ENCODE assay signal across 15 cellular contexts in the genomic region with DNA sequence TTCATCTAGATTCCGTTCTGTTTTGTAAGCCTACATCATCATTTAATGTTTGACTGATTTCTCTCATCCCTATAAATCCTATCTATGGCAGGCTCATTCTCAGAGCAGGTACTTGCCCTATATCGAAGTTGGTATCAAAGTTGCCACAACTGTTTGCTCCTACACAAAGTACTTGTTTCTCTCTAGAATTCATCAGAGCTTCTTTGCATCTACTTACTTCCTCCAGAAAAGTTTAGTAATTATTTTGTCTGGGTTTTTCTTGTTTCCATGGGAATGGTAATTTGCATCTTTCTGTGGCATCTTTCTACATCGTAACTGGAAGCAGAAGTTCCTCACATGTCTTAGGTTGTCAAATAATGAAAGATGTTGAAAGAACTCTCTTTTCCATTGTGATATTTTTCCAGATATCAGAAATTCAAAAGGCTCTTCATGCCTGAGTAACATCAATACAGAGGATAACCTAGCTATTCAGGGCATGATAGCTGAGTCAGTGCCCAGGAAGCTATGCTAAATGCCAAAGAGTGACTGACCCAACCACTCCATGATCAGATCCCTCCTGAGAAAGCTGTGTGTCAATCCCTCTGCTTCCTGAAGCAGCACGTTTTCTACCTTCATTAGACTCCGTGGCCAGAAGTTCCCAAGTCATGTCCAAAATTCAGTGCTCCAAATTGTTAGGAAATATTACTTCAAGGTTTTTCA.
A peak's percentile ranks its signal among the peaks of the same experiment; 100 is the strongest.
DNase-seq lines count a peak whose midpoint lies in the region; ATAC-seq and TF ChIP-seq lines count a peak whose summit lies in the region.
"Had no signal": no experiment of that assay in that cellular context is flagged by ENCODE, and none has a peak within 500 bp of the region (broad histone marks: within the 10 kb centered on the region; RNA-seq: fewer than 3 reads in every experiment).

No MANE protein-coding gene starts in this region.

- TF ChIP-seq CTCF in testis (IDR thresholded peaks at IDR 0.05) = no peak
- no peak for TF ChIP-seq CTCF in tibial artery (IDR thresholded peaks at IDR 0.05)

- H3K9me3 ChIP-seq in testis (no peaks in the 10 kb centered on the region), tibial artery (no peaks in the 10 kb centered on the region)
- H3K9me3 ChIP-seq: left ventricle myocardium inferior, thoracic aorta had no signal

- H3K4me1 Mint-ChIP-seq in activated naive CD4-positive, alpha-beta T cell treated with anti-CD3 and anti-CD28 coated beads, Interleukin-2, amount 10 ng/mL, durations not matched to agents 7 days and 5 days = no peaks in the 10 kb centered on the region
- H3K4me1 Mint-ChIP-seq: activated naive CD8-positive, alpha-beta T cell treated with anti-CD3 and anti-CD28 coated beads, Interleukin-2, amount 10 ng/mL, durations not matched to agents 7 days and 5 days had no signal

- no peak for TF ChIP-seq POLR2A in testis (IDR thresholded peaks at IDR 0.05)

- H3K27me3 Mint-ChIP-seq in activated naive CD4-positive, alpha-beta T cell treated with anti-CD3 and anti-CD28 coated beads, Interleukin-2, amount 10 ng/mL, durations not matched to agents 7 days and 5 days = no peaks in the 10 kb centered on the region
- H3K27me3 Mint-ChIP-seq: activated naive CD8-positive, alpha-beta T cell treated with anti-CD3 and anti-CD28 coated beads, Interleukin-2, amount 10 ng/mL, durations not matched to agents 7 days and 5 days; dendritic cell treated with granulocyte-macrophage colony-stimulating factor and Interleukin-4, amounts not matched to agents 40 ng/mL and 50 ng/mL, for 4 days had no signal

- no peaks in the 10 kb centered on the region for H3K9me3 Mint-ChIP-seq in activated naive CD4-positive, alpha-beta T cell treated with anti-CD3 and anti-CD28 coated beads, Interleukin-2, amount 10 ng/mL, durations not matched to agents 7 days and 5 days
- H3K9me3 Mint-ChIP-seq: activated naive CD8-positive, alpha-beta T cell treated with anti-CD3 and anti-CD28 coated beads, Interleukin-2, amount 10 ng/mL, durations not matched to agents 7 days and 5 days; dendritic cell treated with granulocyte-macrophage colony-stimulating factor and Interleukin-4, amounts not matched to agents 40 ng/mL and 50 ng/mL, for 4 days had no signal

- peak; percentile 79 for ATAC-seq in esophagus mucosa
- ATAC-seq: Right ventricle myocardium inferior had no signal

- H3K27me3 ChIP-seq in testis (no peaks in the 10 kb centered on the region), tibial artery (no peaks in the 10 kb centered on the region)

- 90 to 93% methylated on average over 5 of the region's 5 CpGs for WGBS in testis, 2 donors

- H3K27ac ChIP-seq in testis (no peak overlapping the region), tibial artery (no peak overlapping the region)
- H3K27ac ChIP-seq: HL-60, left ventricle myocardium inferior, thoracic aorta had no signal

- H3K4me3 ChIP-seq in skeletal muscle cell (ENCODE audit: low read depth, low read length) (no peak overlapping the region), testis (no peak overlapping the region), tibial artery (no peak overlapping the region)
- H3K4me3 ChIP-seq: left ventricle myocardium inferior, thoracic aorta had no signal

- H3K4me3 Mint-ChIP-seq in activated naive CD4-positive, alpha-beta T cell treated with anti-CD3 and anti-CD28 coated beads, Interleukin-2, amount 10 ng/mL, durations not matched to agents 7 days and 5 days = no peak overlapping the region
- H3K4me3 Mint-ChIP-seq: activated naive CD8-positive, alpha-beta T cell treated with anti-CD3 and anti-CD28 coated beads, Interleukin-2, amount 10 ng/mL, durations not matched to agents 7 days and 5 days; dendritic cell treated with granulocyte-macrophage colony-stimulating factor and Interleukin-4, amounts not matched to agents 40 ng/mL and 50 ng/mL, for 4 days had no signal

- no peaks in the 10 kb centered on the region for H3K4me1 ChIP-seq in testis
- H3K4me1 ChIP-seq in tibial artery = no peaks in the 10 kb centered on the region
- H3K4me1 ChIP-seq: left ventricle myocardium inferior had no signal

- H3K36me3 ChIP-seq in testis (ENCODE audit: low read depth, missing control alignments) (no peaks in the 10 kb centered on the region), tibial artery (no peaks in the 10 kb centered on the region)
- H3K36me3 ChIP-seq: left ventricle myocardium inferior, thoracic aorta had no signal

- DNase-seq in GM04503 (ENCODE audit: low read depth) = peak; percentile 62
- DNase-seq in RKO (ENCODE audit: low spot score) = peak; percentile 41
- DNase-seq in skeletal muscle cell (ENCODE audit: low read depth) = peak; percentile 41
- no peak for DNase-seq in activated naive CD4-positive, alpha-beta T cell treated with anti-CD3 and anti-CD28 coated beads, Interleukin-2, amount 10 ng/mL, durations not matched to agents 7 days and 5 days
- DNase-seq in activated CD8-positive, alpha-beta memory T cell treated with anti-CD3 and anti-CD28 coated beads, Interleukin-2, amount 50 U/mL, for 4 hours = no peak
- DNase-seq in testis = no peak
- DNase-seq in tibial artery = no peak
- DNase-seq: activated naive CD8-positive, alpha-beta T cell treated with anti-CD3 and anti-CD28 coated beads, Interleukin-2, amount 10 ng/mL, durations not matched to agents 7 days and 5 days; left ventricle myocardium inferior; NCI-H526 had no signal

- H3K36me3 Mint-ChIP-seq in activated naive CD4-positive, alpha-beta T cell treated with anti-CD3 and anti-CD28 coated beads, Interleukin-2, amount 10 ng/mL, durations not matched to agents 7 days and 5 days = peaks cover 1% of the 10 kb centered on the region

- no peak overlapping the region for H3K27ac Mint-ChIP-seq in activated naive CD4-positive, alpha-beta T cell treated with anti-CD3 and anti-CD28 coated beads, Interleukin-2, amount 10 ng/mL, durations not matched to agents 7 days and 5 days
- H3K27ac Mint-ChIP-seq: activated naive CD8-positive, alpha-beta T cell treated with anti-CD3 and anti-CD28 coated beads, Interleukin-2, amount 10 ng/mL, durations not matched to agents 7 days and 5 days; dendritic cell treated with granulocyte-macrophage colony-stimulating factor and Interleukin-4, amounts not matched to agents 40 ng/mL and 50 ng/mL, for 4 days had no signal

- CTCF ChIA-PET in activated naive CD4-positive, alpha-beta T cell treated with anti-CD3 and anti-CD28 coated beads, Interleukin-2, amount 10 ng/mL, durations not matched to agents 7 days and 5 days (lab: Charles Lee) = no interaction called here

- intact Hi-C loops in testis (cut with DNase I; ENCODE audit: low total_unique reads) (no loop called here), tibial artery (cut with DNase I; ENCODE audit: low total_unique reads) (no loop called here)

Comparison
In these comparisons a context has a peak if more than half of its experiments do, and no peak if none do; other contexts are left out.
1. DNase-seq: peak in GM04503 (single experiment), RKO (single experiment) and skeletal muscle cell (single experiment); none in activated naive CD4-positive, alpha-beta T cell treated with anti-CD3 and anti-CD28 coated beads, Interleukin-2, amount 10 ng/mL, durations not matched to agents 7 days and 5 days (single experiment), activated CD8-positive, alpha-beta memory T cell treated with anti-CD3 and anti-CD28 coated beads, Interleukin-2, amount 50 U/mL, for 4 hours (single experiment), testis (single experiment) and tibial artery (0 of 2).